Comparison of ENCODE assay signal across 22 cellular contexts in the genomic region with DNA sequence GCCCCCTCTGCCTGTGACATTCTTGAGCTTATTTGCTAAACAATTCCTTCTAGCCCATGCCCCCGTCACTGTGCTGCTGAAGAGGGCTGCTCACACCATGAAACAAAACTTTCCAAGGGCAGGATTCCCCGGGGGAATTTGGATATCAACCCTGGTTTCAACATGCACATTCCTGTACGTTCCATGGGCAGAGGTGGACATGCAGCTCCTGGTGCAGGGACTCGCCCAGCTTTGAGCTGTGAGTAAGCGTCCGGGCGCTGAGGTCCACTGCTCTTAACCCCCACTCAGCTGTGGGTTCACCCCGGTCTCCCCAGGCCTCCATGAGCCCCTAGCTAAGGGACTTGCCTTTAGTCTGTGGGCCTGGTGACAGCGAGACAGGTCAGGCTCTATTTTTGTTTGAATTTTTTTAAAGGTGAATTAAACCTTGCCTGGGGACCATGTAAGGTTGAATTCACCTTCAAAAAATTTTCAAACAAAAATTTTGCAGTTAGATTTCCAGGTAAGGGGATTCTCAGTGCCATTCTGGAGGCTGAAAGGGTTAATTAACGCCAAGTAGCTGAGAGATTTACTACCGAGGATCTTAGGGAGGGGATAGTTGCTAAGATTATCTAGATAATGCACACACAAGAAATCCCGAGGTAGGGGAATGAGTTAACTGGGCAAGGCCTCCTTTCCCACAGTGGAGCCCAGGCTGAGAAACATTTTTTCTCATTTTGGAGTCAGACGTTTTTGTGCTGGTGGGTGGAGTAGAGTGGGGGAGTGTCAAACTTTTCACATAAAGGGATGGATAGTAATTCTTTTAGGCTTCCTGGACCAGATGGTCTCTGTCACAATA.
DNase-seq lines count a peak whose midpoint lies in the region; ATAC-seq and TF ChIP-seq lines count a peak whose summit lies in the region.
"Had no signal": no experiment of that assay in that cellular context is flagged by ENCODE, and none has a peak within 500 bp of the region (broad histone marks: within the 10 kb centered on the region; RNA-seq: fewer than 3 reads in every experiment).

No MANE protein-coding gene starts in this region.

- CTCF ChIA-PET in activated naive CD4-positive, alpha-beta T cell treated with anti-CD3 and anti-CD28 coated beads, Interleukin-2, amount 10 ng/mL, durations not matched to agents 7 days and 5 days (lab: Charles Lee) = no interaction called here

- H3K4me3 ChIP-seq in GM23338 (no peak overlapping the region), fibroblast of pulmonary artery (replicated peaks; ENCODE audit: low read depth, low read length) (no peak overlapping the region), trophoblast cell (ENCODE audit: low read depth, low read length) (no peak overlapping the region)
- H3K4me3 ChIP-seq: hepatocyte, ovary had no signal

- no peak overlapping the region for H3K27ac Mint-ChIP-seq in GM23338
- no peak overlapping the region for H3K27ac Mint-ChIP-seq in activated naive CD4-positive, alpha-beta T cell treated with anti-CD3 and anti-CD28 coated beads, Interleukin-2, amount 10 ng/mL, durations not matched to agents 7 days and 5 days
- no peak overlapping the region for H3K27ac Mint-ChIP-seq in activated T-helper 2 cell treated with anti-CD3 and anti-CD28 coated beads, Interferon-gamma antibody, Interleukin-2, Interleukin-4, amounts not matched to agents 10 μg/mL and 5 μg/mL and 100 μg/mL, durations not matched to agents 14 hours and 24 hours and 36 hours
- H3K27ac Mint-ChIP-seq: activated naive CD4-positive, alpha-beta T cell treated with anti-CD3 and anti-CD28 coated beads for 36 hours; B cell; dendritic cell treated with granulocyte-macrophage colony-stimulating factor and Interleukin-4, amounts not matched to agents 40 ng/mL and 50 ng/mL, for 4 days had no signal

- H3K9me3 ChIP-seq in trophoblast cell (ENCODE audit: insufficient read depth, low read depth, low read length) = no peaks in the 10 kb centered on the region
- H3K9me3 ChIP-seq: ovary had no signal

- DNase-seq in GM23338 (ENCODE audit: low spot score) = no peak
- DNase-seq in amniotic epithelial cell (ENCODE audit: low read depth) = peak; percentile 43
- DNase-seq in fibroblast of pulmonary artery (ENCODE audit: low read depth) = peak; percentile 72
- DNase-seq in trophoblast cell = peak; percentile 54 to 76
- DNase-seq in activated naive CD4-positive, alpha-beta T cell treated with anti-CD3 and anti-CD28 coated beads, Interleukin-2, amount 10 ng/mL, durations not matched to agents 7 days and 5 days = no peak
- DNase-seq in activated T-helper 2 cell treated with anti-CD3 and anti-CD28 coated beads, Interferon-gamma antibody, Interleukin-2, Interleukin-4, amounts not matched to agents 10 μg/mL and 5 μg/mL and 100 μg/mL, durations not matched to agents 14 hours and 24 hours and 36 hours (ENCODE audit: low spot score) = no peak
- DNase-seq: activated naive CD4-positive, alpha-beta T cell treated with anti-CD3 and anti-CD28 coated beads for 36 hours; activated T-cell treated with anti-CD3 and anti-CD28 coated beads for 4 hours; Calu3; GDM1; GOT3; left cardiac atrium; NCI-H2081; NK-92 treated with Interleukin-12 subunit alpha and Interleukin-12 subunit beta, amount 100 ng/mL, for 24 hours; ovary; RPMI8226; stimulated activated CD4-positive, alpha-beta T cell treated with anti-CD3 and anti-CD28 coated beads, Interleukin-4, amount 100 ng/mL, for 1 hour had no signal

- H3K4me1 Mint-ChIP-seq in GM23338 = peaks cover 10% of the 10 kb centered on the region
- H3K4me1 Mint-ChIP-seq in activated naive CD4-positive, alpha-beta T cell treated with anti-CD3 and anti-CD28 coated beads, Interleukin-2, amount 10 ng/mL, durations not matched to agents 7 days and 5 days = no peaks in the 10 kb centered on the region
- no peaks in the 10 kb centered on the region for H3K4me1 Mint-ChIP-seq in activated T-helper 2 cell treated with anti-CD3 and anti-CD28 coated beads, Interferon-gamma antibody, Interleukin-2, Interleukin-4, amounts not matched to agents 10 μg/mL and 5 μg/mL and 100 μg/mL, durations not matched to agents 14 hours and 24 hours and 36 hours (ENCODE audit: low read depth)
- H3K4me1 Mint-ChIP-seq: B cell had no signal

- H3K79me1 ChIP-seq in trophoblast cell (ENCODE audit: low read length) = peaks cover 13% of the 10 kb centered on the region

- H3K9me3 Mint-ChIP-seq in GM23338 = no peaks in the 10 kb centered on the region
- H3K9me3 Mint-ChIP-seq in activated naive CD4-positive, alpha-beta T cell treated with anti-CD3 and anti-CD28 coated beads, Interleukin-2, amount 10 ng/mL, durations not matched to agents 7 days and 5 days = no peaks in the 10 kb centered on the region
- no peaks in the 10 kb centered on the region for H3K9me3 Mint-ChIP-seq in activated T-helper 2 cell treated with anti-CD3 and anti-CD28 coated beads, Interferon-gamma antibody, Interleukin-2, Interleukin-4, amounts not matched to agents 10 μg/mL and 5 μg/mL and 100 μg/mL, durations not matched to agents 14 hours and 24 hours and 36 hours
- H3K9me3 Mint-ChIP-seq: activated naive CD4-positive, alpha-beta T cell treated with anti-CD3 and anti-CD28 coated beads for 36 hours; dendritic cell treated with granulocyte-macrophage colony-stimulating factor and Interleukin-4, amounts not matched to agents 40 ng/mL and 50 ng/mL, for 4 days had no signal

- H3K23ac ChIP-seq in trophoblast cell (ENCODE audit: low read length) = no peak overlapping the region

- H2AFZ ChIP-seq in GM23338 = peak overlapping the region; percentile 57
- H2AFZ ChIP-seq in trophoblast cell (ENCODE audit: insufficient read depth, low read length, poor library complexity) = no peak overlapping the region
- H2AFZ ChIP-seq: hepatocyte had no signal

- no peak overlapping the region for H2AK5ac ChIP-seq in trophoblast cell (ENCODE audit: low read length)

- no peak for ATAC-seq in GM23338
- ATAC-seq in GM21737 (IDR thresholded peaks at IDR 0.05; ENCODE audit: unreplicated experiment) = no peak
- no peak for ATAC-seq in GM21529 (IDR thresholded peaks at IDR 0.05; ENCODE audit: unreplicated experiment)

- H3K27ac ChIP-seq in GM23338 (ENCODE audit: low read depth) (no peak overlapping the region), trophoblast cell (ENCODE audit: low read depth, low read length) (no peak overlapping the region)
- H3K27ac ChIP-seq: hepatocyte, ovary had no signal

- H3K79me2 ChIP-seq in GM23338 (replicated peaks; ENCODE audit: insufficient read depth) (no peaks in the 10 kb centered on the region), trophoblast cell (ENCODE audit: control insufficient read depth, insufficient read depth, low read length, poor library complexity) (no peaks in the 10 kb centered on the region)
- H3K79me2 ChIP-seq: hepatocyte had no signal

- no peak overlapping the region for H4K8ac ChIP-seq in trophoblast cell (ENCODE audit: low read depth, low read length)

- no peak for TF ChIP-seq CTCF in GM23338 (conservative IDR thresholded peaks at IDR 0.05; ENCODE audit: low read depth in 2 of 2)
- no peak for TF ChIP-seq CTCF in fibroblast of pulmonary artery (IDR thresholded peaks at IDR 0.05; ENCODE audit: low read length, missing control alignments)

- H3K4me2 ChIP-seq in GM23338 (no peak overlapping the region), trophoblast cell (ENCODE audit: low read length) (no peak overlapping the region)
- H3K4me2 ChIP-seq: hepatocyte had no signal

- H3K9me2 ChIP-seq in GM23338 (ENCODE audit: insufficient read depth) = no peaks in the 10 kb centered on the region

- H2BK12ac ChIP-seq in trophoblast cell (ENCODE audit: low read length) = peak overlapping the region; percentile 52

- H3F3A ChIP-seq in GM23338 (replicated peaks; ENCODE audit: low read depth) = no peaks in the 10 kb centered on the region

- no peak overlapping the region for H2BK120ac ChIP-seq in trophoblast cell (ENCODE audit: insufficient read depth, low read length, poor library complexity)

- H3K9ac ChIP-seq in trophoblast cell (ENCODE audit: low read length) = no peak overlapping the region

- no peak overlapping the region for H4K91ac ChIP-seq in trophoblast cell (ENCODE audit: low read depth, low read length)

- H3K36me3 ChIP-seq in GM23338 (ENCODE audit: insufficient read depth) = no peaks in the 10 kb centered on the region
- no peaks in the 10 kb centered on the region for H3K36me3 ChIP-seq in trophoblast cell (ENCODE audit: control insufficient read depth in 1 of 2, insufficient read depth in 2 of 2, low read length in 2 of 2)
- H3K36me3 ChIP-seq: ovary had no signal

- H3K4me1 ChIP-seq in GM23338 (ENCODE audit: insufficient read depth) (peaks cover 11% of the 10 kb centered on the region; the same call in 1 of the 2 replicates), trophoblast cell (ENCODE audit: control insufficient read depth in 1 of 2, insufficient read depth in 2 of 2, low read length in 2 of 2) (peaks cover 12 to 16% of the 10 kb centered on the region in 2 experiments)

- H3K18ac ChIP-seq in trophoblast cell (ENCODE audit: low read length) = no peak overlapping the region

- H3K27me3 Mint-ChIP-seq in GM23338 (ENCODE audit: insufficient read depth, low read depth, poor library complexity) = peaks cover 13% of the 10 kb centered on the region
- H3K27me3 Mint-ChIP-seq in activated naive CD4-positive, alpha-beta T cell treated with anti-CD3 and anti-CD28 coated beads, Interleukin-2, amount 10 ng/mL, durations not matched to agents 7 days and 5 days = peaks cover 20% of the 10 kb centered on the region
- H3K27me3 Mint-ChIP-seq in activated T-helper 2 cell treated with anti-CD3 and anti-CD28 coated beads, Interferon-gamma antibody, Interleukin-2, Interleukin-4, amounts not matched to agents 10 μg/mL and 5 μg/mL and 100 μg/mL, durations not matched to agents 14 hours and 24 hours and 36 hours (ENCODE audit: low read depth) = no peaks in the 10 kb centered on the region

- intact Hi-C loops in activated T-helper 2 cell treated with anti-CD3 and anti-CD28 coated beads, Interferon-gamma antibody, Interleukin-2, Interleukin-4, amounts not matched to agents 10 μg/mL and 5 μg/mL and 100 μg/mL, durations not matched to agents 14 hours and 24 hours and 36 hours (cut with micrococcal nuclease) = no loop called here

- H3K36me3 Mint-ChIP-seq in GM23338 (ENCODE audit: low read depth) = no peaks in the 10 kb centered on the region
- no peaks in the 10 kb centered on the region for H3K36me3 Mint-ChIP-seq in activated naive CD4-positive, alpha-beta T cell treated with anti-CD3 and anti-CD28 coated beads, Interleukin-2, amount 10 ng/mL, durations not matched to agents 7 days and 5 days
- no peaks in the 10 kb centered on the region for H3K36me3 Mint-ChIP-seq in activated T-helper 2 cell treated with anti-CD3 and anti-CD28 coated beads, Interferon-gamma antibody, Interleukin-2, Interleukin-4, amounts not matched to agents 10 μg/mL and 5 μg/mL and 100 μg/mL, durations not matched to agents 14 hours and 24 hours and 36 hours (ENCODE audit: low read depth)

- H3K4me3 Mint-ChIP-seq in GM23338 = no peak overlapping the region
- H3K4me3 Mint-ChIP-seq in activated naive CD4-positive, alpha-beta T cell treated with anti-CD3 and anti-CD28 coated beads, Interleukin-2, amount 10 ng/mL, durations not matched to agents 7 days and 5 days = no peak overlapping the region
- H3K4me3 Mint-ChIP-seq in activated T-helper 2 cell treated with anti-CD3 and anti-CD28 coated beads, Interferon-gamma antibody, Interleukin-2, Interleukin-4, amounts not matched to agents 10 μg/mL and 5 μg/mL and 100 μg/mL, durations not matched to agents 14 hours and 24 hours and 36 hours (ENCODE audit: low read depth) = no peak overlapping the region
- H3K4me3 Mint-ChIP-seq: activated naive CD4-positive, alpha-beta T cell treated with anti-CD3 and anti-CD28 coated beads for 36 hours; B cell; dendritic cell treated with granulocyte-macrophage colony-stimulating factor and Interleukin-4, amounts not matched to agents 40 ng/mL and 50 ng/mL, for 4 days had no signal

- H3K14ac ChIP-seq in trophoblast cell (ENCODE audit: low read length) = no peak overlapping the region

- no peaks in the 10 kb centered on the region for H4K20me1 ChIP-seq in GM23338 (replicated peaks; ENCODE audit: insufficient read depth)

- H2BK5ac ChIP-seq in trophoblast cell (ENCODE audit: low read depth, low read length, poor library complexity) = no peak overlapping the region

- H4K12ac ChIP-seq in trophoblast cell (ENCODE audit: low read depth, low read length) = no peak overlapping the region

- H3K27me3 ChIP-seq in GM23338 (ENCODE audit: insufficient read depth) (no peaks in the 10 kb centered on the region), trophoblast cell (ENCODE audit: insufficient read depth, low read length) (no peaks in the 10 kb centered on the region)
- H3K27me3 ChIP-seq: hepatocyte, ovary had no signal

- no CpG with 5 or more reads among the region's 13 CpGs for WGBS in trophoblast cell (ENCODE audit: extremely low coverage, insufficient coverage, insufficient read length)

- H3K4ac ChIP-seq in trophoblast cell (ENCODE audit: low read depth, low read length) = no peak overlapping the region

Comparison
In these comparisons a context has a peak if more than half of its experiments do, and no peak if none do; other contexts are left out.
1. DNase-seq: peak in amniotic epithelial cell (single experiment), fibroblast of pulmonary artery (single experiment) and trophoblast cell (2 of 2); none in GM23338 (single experiment), activated naive CD4-positive, alpha-beta T cell treated with anti-CD3 and anti-CD28 coated beads, Interleukin-2, amount 10 ng/mL, durations not matched to agents 7 days and 5 days (single experiment) and activated T-helper 2 cell treated with anti-CD3 and anti-CD28 coated beads, Interferon-gamma antibody, Interleukin-2, Interleukin-4, amounts not matched to agents 10 μg/mL and 5 μg/mL and 100 μg/mL, durations not matched to agents 14 hours and 24 hours and 36 hours (single experiment).